ENCODE assay signal across 16 cellular contexts in the genomic region with DNA sequence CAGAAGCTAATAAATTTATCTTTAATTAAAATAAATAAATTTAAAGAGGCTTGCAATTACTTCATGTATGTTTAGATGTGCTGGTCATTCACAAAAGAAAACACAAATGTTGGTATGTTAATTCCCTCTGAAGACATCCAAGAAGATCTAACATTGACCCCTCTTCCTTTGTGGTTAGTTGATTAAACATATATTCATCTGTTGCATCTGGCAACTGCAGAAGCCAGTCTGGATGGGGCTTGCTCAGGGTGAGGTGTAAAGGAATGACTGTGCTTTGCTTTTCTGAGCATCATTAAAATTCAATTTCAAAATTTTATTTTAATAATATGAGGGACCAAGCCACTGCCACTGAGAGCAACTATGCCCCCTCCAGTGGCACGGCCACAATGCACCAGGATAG. TPM values are rescaled to one million over a fixed set of nuclear protein-coding genes. Genes with fewer than 3 reads are reported as not detected.
DNase-seq lines count a peak whose midpoint lies in the region; ATAC-seq and TF ChIP-seq lines count a peak whose summit lies in the region.
"Had no signal": no experiment of that assay in that cellular context is flagged by ENCODE, and none has a peak within 500 bp of the region (broad histone marks: within the 10 kb centered on the region; RNA-seq: fewer than 3 reads in every experiment).

No MANE protein-coding gene starts in this region.

- POLR2A ChIA-PET in PC-3 (lab: Charles Lee; ENCODE audit: unreplicated experiment): no interaction called here

- no peaks in the 10 kb centered on the region for H3K4me1 ChIP-seq in PC-3 (ENCODE audit: insufficient read depth, low read length)

- no TSS peak for BruUV-seq in PC-3 (replicated peaks; lab: Mats Ljungman, UMichigan)

- peaks cover 9% of the 10 kb centered on the region for H3K9me3 Mint-ChIP-seq in activated naive CD4-positive, alpha-beta T cell treated with anti-CD3 and anti-CD28 coated beads for 36 hours

- no peaks in the 10 kb centered on the region for H3K4me1 Mint-ChIP-seq in activated naive CD4-positive, alpha-beta T cell treated with anti-CD3 and anti-CD28 coated beads for 36 hours (ENCODE audit: low read depth)
- H3K4me1 Mint-ChIP-seq: B cell, IgD-negative memory B cell had no signal

- H3K4me2 ChIP-seq in PC-3 (ENCODE audit: low read length): no peak overlapping the region

- H3K9ac ChIP-seq in PC-3 (ENCODE audit: low read length): no peak overlapping the region

- H3K4me3 ChIP-seq in PC-3 (ENCODE audit: low read length) (no peak overlapping the region), fibroblast of villous mesenchyme (ENCODE audit: low read depth, low read length) (no peak overlapping the region)

- H3K27ac ChIP-seq in PC-3 (ENCODE audit: low read length): no peak overlapping the region
- H3K27ac ChIP-seq: HL-60 had no signal

- H3K36me3 Mint-ChIP-seq in activated naive CD4-positive, alpha-beta T cell treated with anti-CD3 and anti-CD28 coated beads for 36 hours (ENCODE audit: low read depth): no peaks in the 10 kb centered on the region
- H3K36me3 Mint-ChIP-seq: IgD-negative memory B cell had no signal

- H3K36me3 ChIP-seq in PC-3 (ENCODE audit: low read depth, low read length): no peaks in the 10 kb centered on the region

- H3K27me3 Mint-ChIP-seq in activated naive CD4-positive, alpha-beta T cell treated with anti-CD3 and anti-CD28 coated beads for 36 hours (ENCODE audit: low read depth): peaks cover 3% of the 10 kb centered on the region
- H3K27me3 Mint-ChIP-seq: B cell; CD4-positive, alpha-beta T cell; IgD-negative memory B cell had no signal

- intact Hi-C loops in PC-3 (cut with micrococcal nuclease): no loop called here
- intact Hi-C loops in activated naive CD4-positive, alpha-beta T cell treated with anti-CD3 and anti-CD28 coated beads for 36 hours (cut with micrococcal nuclease): no loop called here

- no peaks in the 10 kb centered on the region for H3K27me3 ChIP-seq in PC-3 (ENCODE audit: low read length)

- TF ChIP-seq CTCF in PC-3 (conservative IDR thresholded peaks at IDR 0.05; ENCODE audit: low read depth, low read length) (no peak), fibroblast of villous mesenchyme (IDR thresholded peaks at IDR 0.05; ENCODE audit: insufficient read depth, low read depth, low read length) (no peak), omental fat pad (IDR thresholded peaks at IDR 0.05) (no peak)

- no peaks in the 10 kb centered on the region for H4K20me1 ChIP-seq in PC-3 (ENCODE audit: low read length)

- no peaks in the 10 kb centered on the region for H3F3A ChIP-seq in PC-3 (ENCODE audit: low read length, unreplicated experiment)

- no peak overlapping the region for H3K27ac Mint-ChIP-seq in activated naive CD4-positive, alpha-beta T cell treated with anti-CD3 and anti-CD28 coated beads for 36 hours
- H3K27ac Mint-ChIP-seq: B cell; CD4-positive, alpha-beta T cell; IgD-negative memory B cell had no signal

- H3K9me2 ChIP-seq in PC-3 (replicated peaks; ENCODE audit: low read length): no peaks in the 10 kb centered on the region

- CTCF ChIA-PET in PC-3 (lab: Charles Lee): interaction anchor here (0.6 kb wide), 1 partner anchor 130 kb away, joined by 4 read pairs; no protein-coding TSS in a partner anchor
- CTCF ChIA-PET in activated naive CD4-positive, alpha-beta T cell treated with anti-CD3 and anti-CD28 coated beads for 36 hours (lab: Charles Lee): no interaction called here

- peak; percentile 53; the same call in 1 of the 2 replicates for ATAC-seq in PC-3
- ATAC-seq in GM21447 (IDR thresholded peaks at IDR 0.05; ENCODE audit: unreplicated experiment): no peak
- ATAC-seq in GM18498 (IDR thresholded peaks at IDR 0.05; ENCODE audit: unreplicated experiment): no peak
- no peak for ATAC-seq in omental fat pad (ENCODE audit: low FRiP score)

- H3K9me3 ChIP-seq in PC-3 (ENCODE audit: low read length): no peaks in the 10 kb centered on the region

- DNase-seq in HCEC 1CT: peak; percentile 80
- DNase-seq in PC-3: no peak
- DNase-seq in fibroblast of villous mesenchyme (ENCODE audit: low read depth): peak; percentile 14
- no peak for DNase-seq in activated naive CD4-positive, alpha-beta T cell treated with anti-CD3 and anti-CD28 coated beads for 36 hours
- DNase-seq in omental fat pad (ENCODE audit: low spot score): no peak
- DNase-seq: C1 segment of cervical spinal cord; Calu3; CD4-positive, alpha-beta T cell; DMS79; GDM1 had no signal

- no peak overlapping the region for H3K4me3 Mint-ChIP-seq in activated naive CD4-positive, alpha-beta T cell treated with anti-CD3 and anti-CD28 coated beads for 36 hours
- H3K4me3 Mint-ChIP-seq: B cell; CD4-positive, alpha-beta T cell; IgD-negative memory B cell had no signal

- no peaks in the 10 kb centered on the region for H3K79me2 ChIP-seq in PC-3 (ENCODE audit: low read length)

- H2AFZ ChIP-seq in PC-3 (ENCODE audit: low read length): no peak overlapping the region

RNA-seq across cellular contexts. Expression of a gene that starts 36.4 kb away (rescaled TPM):
- total RNA-seq in PC-3 (2014; rRNA removed) (not detected in 2 replicates), fibroblast of villous mesenchyme (not detected in 2 replicates), omental fat pad (not detected)
- not detected for total RNA-seq in activated naive CD4-positive, alpha-beta T cell treated with anti-CD3 and anti-CD28 coated beads for 36 hours
- total RNA-seq: B cell; Calu3; CD4-positive, alpha-beta T cell; H4 had no signal

Comparison
In these comparisons a context has a peak if more than half of its experiments do, and no peak if none do; other contexts are left out.
1. DNase-seq: peak in HCEC 1CT (single experiment) and fibroblast of villous mesenchyme (single experiment); none in PC-3 (single experiment), activated naive CD4-positive, alpha-beta T cell treated with anti-CD3 and anti-CD28 coated beads for 36 hours (single experiment) and omental fat pad (single experiment).